11 cellular contexts compared by ENCODE assay signal in genomic region chr12:120886194-120887018, GRCh38. TPM values are rescaled to one million over a fixed set of nuclear protein-coding genes. Genes with fewer than 3 reads are reported as not detected.
DNase-seq lines count a peak whose midpoint lies in the region; ATAC-seq and TF ChIP-seq lines count a peak whose summit lies in the region.
"Had no signal": no experiment of that assay in that cellular context is flagged by ENCODE, and none has a peak within 500 bp of the region (broad histone marks: within the 10 kb centered on the region; RNA-seq: fewer than 3 reads in every experiment).

No MANE protein-coding gene starts in this region.

- no peaks in the 10 kb centered on the region for H3K27me3 ChIP-seq in thyroid gland

- CTCF ChIA-PET in activated CD8-positive, alpha-beta T cell treated with anti-CD3 and anti-CD28 coated beads for 36 hours (lab: Charles Lee): interaction anchor here (0.8 to 2.1 kb wide), 6 partner anchors 18 to 86 kb away, joined by 3 to 6 read pairs (median 4); partner anchors contain the start of gene SPPL3

- H3K27ac ChIP-seq in thyroid gland: no peak overlapping the region
- H3K27ac ChIP-seq: C4-2B had no signal

- peaks cover 53% of the 10 kb centered on the region for H3K4me1 Mint-ChIP-seq in CD14-positive monocyte
- peaks cover 54% of the 10 kb centered on the region for H3K4me1 Mint-ChIP-seq in activated CD8-positive, alpha-beta T cell treated with anti-CD3 and anti-CD28 coated beads for 36 hours (ENCODE audit: low read depth)

- intact Hi-C loops in CD14-positive monocyte (cut with micrococcal nuclease): no loop called here
- intact Hi-C loops in activated CD8-positive, alpha-beta T cell treated with anti-CD3 and anti-CD28 coated beads for 36 hours (cut with micrococcal nuclease): no loop called here
- intact Hi-C loops in thyroid gland (cut with DNase I): no loop called here

- peaks cover 0 to 1% (median 0%) of the 10 kb centered on the region in 3 donors for H3K27me3 Mint-ChIP-seq in CD14-positive monocyte (ENCODE audit: low read depth in 3 of 3)
- H3K27me3 Mint-ChIP-seq in activated CD8-positive, alpha-beta T cell treated with anti-CD3 and anti-CD28 coated beads for 36 hours: no peaks in the 10 kb centered on the region

- POLR2A ChIA-PET in activated CD8-positive, alpha-beta T cell treated with anti-CD3 and anti-CD28 coated beads for 36 hours (lab: Charles Lee): interaction anchor here (0.8 to 1.6 kb wide), 3 partner anchors 15 to 91 kb away, joined by 3 to 5 read pairs (median 3); no protein-coding TSS in a partner anchor

- H3K4me3 ChIP-seq in thyroid gland (replicated peaks in 1 of 3): no peak overlapping the region

- DNase-seq in CD14-positive monocyte (ENCODE audit: low spot score) (no peak), nucleus accumbens (lab: John Stamatoyannopoulos, UW) (no peak), NCI-H526 (lab: John Stamatoyannopoulos, UW) (no peak), thyroid gland (no peak)
- no peak for DNase-seq in activated CD8-positive, alpha-beta T cell treated with anti-CD3 and anti-CD28 coated beads for 36 hours
- DNase-seq: effector CD4-positive, alpha-beta T cell had no signal

- ATAC-seq in HG03097 (IDR thresholded peaks at IDR 0.05; ENCODE audit: low FRiP score, unreplicated experiment) (peak; percentile 59), HG03280 (IDR thresholded peaks at IDR 0.05; ENCODE audit: unreplicated experiment) (no peak)
- peak; percentile 90 for ATAC-seq in activated CD8-positive, alpha-beta T cell treated with anti-CD3 and anti-CD28 coated beads for 36 hours
- ATAC-seq: Panc1 had no signal

- no peaks in the 10 kb centered on the region for H3K9me3 ChIP-seq in thyroid gland

- no peaks in the 10 kb centered on the region for H3K36me3 ChIP-seq in thyroid gland

- peak overlapping the region; percentile 2 to 15 for H3K4me3 Mint-ChIP-seq in CD14-positive monocyte
- H3K4me3 Mint-ChIP-seq in activated CD8-positive, alpha-beta T cell treated with anti-CD3 and anti-CD28 coated beads for 36 hours: peak overlapping the region; percentile 46

- peak; percentile 42 for TF ChIP-seq POLR2A in GM19099 (IDR thresholded peaks at IDR 0.05; ENCODE audit: extremely low read depth, insufficient read length, low read depth)
- no peak for TF ChIP-seq POLR2A in thyroid gland (IDR thresholded peaks at IDR 0.05)

- peaks cover 0 to 2% of the 10 kb centered on the region in 2 donors for H3K36me3 Mint-ChIP-seq in CD14-positive monocyte
- no peaks in the 10 kb centered on the region for H3K36me3 Mint-ChIP-seq in activated CD8-positive, alpha-beta T cell treated with anti-CD3 and anti-CD28 coated beads for 36 hours (ENCODE audit: low read depth)

- no peak for TF ChIP-seq CTCF in CD14-positive monocyte (IDR thresholded peaks at IDR 0.05)
- TF ChIP-seq CTCF in activated CD8-positive, alpha-beta T cell treated with anti-CD3 and anti-CD28 coated beads for 36 hours (IDR thresholded peaks at IDR 0.05): no peak
- no peak for TF ChIP-seq CTCF in thyroid gland (IDR thresholded peaks at IDR 0.05)

- peak overlapping the region in 6 of 7 donors; percentile 4 to 52 (median 48) for H3K27ac Mint-ChIP-seq in CD14-positive monocyte
- H3K27ac Mint-ChIP-seq in activated CD8-positive, alpha-beta T cell treated with anti-CD3 and anti-CD28 coated beads for 36 hours: peak overlapping the region; percentile 89

- peaks cover 5 to 8% of the 10 kb centered on the region in 2 donors for H3K4me1 ChIP-seq in thyroid gland

- WGBS in thyroid gland, 2 donors: 91 to 92% methylated on average over 4 of the region's 4 CpGs

- no peaks in the 10 kb centered on the region for H3K9me3 Mint-ChIP-seq in CD14-positive monocyte
- no peaks in the 10 kb centered on the region for H3K9me3 Mint-ChIP-seq in activated CD8-positive, alpha-beta T cell treated with anti-CD3 and anti-CD28 coated beads for 36 hours

RNA-seq across cellular contexts. Expression of gene SPPL3, which starts 17.8 kb away (rescaled TPM):
- polyA plus RNA-seq in CD14-positive monocyte: 10 to 100 TPM; 14.5 to 18.6 TPM
- 10 to 100 TPM; 19.8 to 20.8 TPM for total RNA-seq in activated CD8-positive, alpha-beta T cell treated with anti-CD3 and anti-CD28 coated beads for 36 hours
- 10 to 100 TPM; 25.7 to 37.5 (median 34.7) TPM for total RNA-seq in thyroid gland
